ENCODE assay signal across 14 cellular contexts in genomic region chr17:13415877-13416416, GRCh38.
DNase-seq lines count a peak whose midpoint lies in the region; ATAC-seq, FAIRE-seq and TF ChIP-seq lines count a peak whose summit lies in the region.
"Had no signal": no experiment of that assay in that cellular context is flagged by ENCODE, and none has a peak within 500 bp of the region (broad histone marks: within the 10 kb centered on the region; RNA-seq: fewer than 3 reads in every experiment).

No MANE protein-coding gene starts in this region.

- no peak overlapping the region for H3K27ac ChIP-seq in mammary epithelial cell (ENCODE audit: insufficient read depth, low read depth, low read length)
- H3K27ac ChIP-seq in liver (ENCODE audit: low read depth in 1 of 2, low read length in 2 of 2) = peak overlapping the region; percentile 57 to 72
- H3K27ac ChIP-seq: ascending aorta had no signal

- POLR2A ChIA-PET in WTC11 (lab: Charles Lee) = no interaction called here

- DNase-seq in AG20443 (ENCODE audit: low spot score) (peak; percentile 56), NCI-H1105 (lab: John Stamatoyannopoulos, UW) (peak; percentile 64), mammary epithelial cell (peak; percentile 39), GM19239 (ENCODE audit: insufficient read length, low spot score) (no peak), WTC11 (ENCODE audit: low spot score) (no peak)
- no peak for DNase-seq in activated naive CD4-positive, alpha-beta T cell treated with anti-CD3 and anti-CD28 coated beads, Interleukin-2, amount 10 ng/mL, durations not matched to agents 7 days and 5 days
- DNase-seq in effector CD4-positive, alpha-beta T cell = no peak
- DNase-seq: activated CD8-positive, alpha-beta memory T cell treated with anti-CD3 and anti-CD28 coated beads for 24 hours; CD4-positive, CD25-positive, alpha-beta regulatory T cell; NCI-H446; T-helper 1 cell had no signal

- H4K20me1 ChIP-seq in mammary epithelial cell (ENCODE audit: insufficient read depth, low read length) = no peaks in the 10 kb centered on the region

- H3K4me2 ChIP-seq in mammary epithelial cell (ENCODE audit: insufficient read depth, low read depth, low read length) = no peak overlapping the region

- FAIRE-seq in GM19239 (lab: Jason Lieb, UNC) = no peak
- FAIRE-seq: GM12892 had no signal

- WGBS in mammary epithelial cell (ENCODE audit: low coverage, missing lambda C conversion rate) = 20% methylated on average over 8 of the region's 13 CpGs
- WGBS in liver = 21% methylated on average over 13 of the region's 13 CpGs

- H3K4me1 Mint-ChIP-seq in activated naive CD4-positive, alpha-beta T cell treated with anti-CD3 and anti-CD28 coated beads, Interleukin-2, amount 10 ng/mL, durations not matched to agents 7 days and 5 days = no peaks in the 10 kb centered on the region
- no peaks in the 10 kb centered on the region for H3K4me1 Mint-ChIP-seq in WTC11
- H3K4me1 Mint-ChIP-seq: CD4-positive, CD25-positive, alpha-beta regulatory T cell had no signal

- dilution Hi-C loops in mammary epithelial cell (cut with HindIII; ENCODE audit: low sequenced_read_pairs) = no loop called here

- BruUV-seq in mammary epithelial cell (replicated peaks; lab: Mats Ljungman, UMichigan) = no TSS peak

- no peaks in the 10 kb centered on the region for H3K36me3 Mint-ChIP-seq in activated naive CD4-positive, alpha-beta T cell treated with anti-CD3 and anti-CD28 coated beads, Interleukin-2, amount 10 ng/mL, durations not matched to agents 7 days and 5 days
- no peaks in the 10 kb centered on the region for H3K36me3 Mint-ChIP-seq in WTC11
- H3K36me3 Mint-ChIP-seq: CD4-positive, CD25-positive, alpha-beta regulatory T cell had no signal

- H2AFZ ChIP-seq in mammary epithelial cell (ENCODE audit: low read depth, low read length) = no peak overlapping the region

- CTCF ChIA-PET in mammary epithelial cell (lab: Charles Lee; ENCODE audit: low non-redundant PET) = no interaction called here
- CTCF ChIA-PET in activated naive CD4-positive, alpha-beta T cell treated with anti-CD3 and anti-CD28 coated beads, Interleukin-2, amount 10 ng/mL, durations not matched to agents 7 days and 5 days (lab: Charles Lee) = no interaction called here
- CTCF ChIA-PET in WTC11 (lab: Charles Lee) = no interaction called here

- H3K79me2 ChIP-seq in mammary epithelial cell (ENCODE audit: insufficient read depth, low read length) = no peaks in the 10 kb centered on the region

- no peak overlapping the region for H3K4me3 ChIP-seq in mammary epithelial cell (replicated peaks in 1 of 3; ENCODE audit: insufficient read depth in 1 of 3, low read depth in 2 of 3, low read length in 3 of 3)
- H3K4me3 ChIP-seq in liver (ENCODE audit: low read depth in 1 of 3, low read length in 3 of 3) = no peak overlapping the region
- H3K4me3 ChIP-seq: ascending aorta had no signal

- TF ChIP-seq CTCF in mammary epithelial cell (conservative IDR thresholded peaks at IDR 0.05 in 1 of 2, IDR thresholded peaks at IDR 0.05 in 1 of 2; ENCODE audit: extremely low read depth in 1 of 2, insufficient read depth in 1 of 2, low read depth in 1 of 2, low read length in 2 of 2) (peak in 1 of 2 donors; percentile 6), liver (IDR thresholded peaks at IDR 0.05; ENCODE audit: low read depth, low read length, missing input control) (no peak), WTC11 (IDR thresholded peaks at IDR 0.05) (no peak)

- H3K9ac ChIP-seq in mammary epithelial cell (ENCODE audit: insufficient read depth, low read length) = no peak overlapping the region
- H3K9ac ChIP-seq in liver (ENCODE audit: low read depth in 1 of 2, low read length in 2 of 2) = peak overlapping the region in 1 of 2 donors; percentile 49

- H3K9me3 Mint-ChIP-seq in activated naive CD4-positive, alpha-beta T cell treated with anti-CD3 and anti-CD28 coated beads, Interleukin-2, amount 10 ng/mL, durations not matched to agents 7 days and 5 days = no peaks in the 10 kb centered on the region
- H3K9me3 Mint-ChIP-seq in WTC11 = peaks cover 13% of the 10 kb centered on the region

- ATAC-seq in WTC11 = no peak

- intact Hi-C loops in mammary epithelial cell (cut with micrococcal nuclease) = no loop called here

- H3K27me3 ChIP-seq in mammary epithelial cell (ENCODE audit: insufficient read depth, low read length) (no peaks in the 10 kb centered on the region), liver (ENCODE audit: control insufficient read depth in 4 of 4, insufficient read depth in 4 of 4, low read length in 3 of 4) (no peaks in the 10 kb centered on the region)
- H3K27me3 ChIP-seq: ascending aorta had no signal

- H3K9me3 ChIP-seq in mammary epithelial cell (replicated peaks; ENCODE audit: insufficient read depth, low read length) = no peaks in the 10 kb centered on the region
- H3K9me3 ChIP-seq in liver (ENCODE audit: control insufficient read depth in 4 of 4, low read length in 3 of 4) = no peaks in the 10 kb centered on the region
- H3K9me3 ChIP-seq: ascending aorta had no signal

- peaks cover 4% of the 10 kb centered on the region for H3K27me3 Mint-ChIP-seq in activated naive CD4-positive, alpha-beta T cell treated with anti-CD3 and anti-CD28 coated beads, Interleukin-2, amount 10 ng/mL, durations not matched to agents 7 days and 5 days
- H3K27me3 Mint-ChIP-seq in WTC11 (ENCODE audit: low read depth) = no peaks in the 10 kb centered on the region

- no peak overlapping the region for H3K4me3 Mint-ChIP-seq in activated naive CD4-positive, alpha-beta T cell treated with anti-CD3 and anti-CD28 coated beads, Interleukin-2, amount 10 ng/mL, durations not matched to agents 7 days and 5 days
- no peak overlapping the region for H3K4me3 Mint-ChIP-seq in WTC11
- H3K4me3 Mint-ChIP-seq: CD4-positive, CD25-positive, alpha-beta regulatory T cell had no signal

- in situ Hi-C loops in mammary epithelial cell (cut with MboI; ENCODE audit: low sequenced_read_pairs in 2 of 2) = no loop called here

- peak; percentile 48 for TF ChIP-seq RAD21 in liver (IDR thresholded peaks at IDR 0.05)

- no peak overlapping the region for H3K27ac Mint-ChIP-seq in activated naive CD4-positive, alpha-beta T cell treated with anti-CD3 and anti-CD28 coated beads, Interleukin-2, amount 10 ng/mL, durations not matched to agents 7 days and 5 days
- no peak overlapping the region for H3K27ac Mint-ChIP-seq in WTC11
- H3K27ac Mint-ChIP-seq: CD4-positive, CD25-positive, alpha-beta regulatory T cell had no signal

- no peaks in the 10 kb centered on the region for H3K36me3 ChIP-seq in mammary epithelial cell (ENCODE audit: insufficient read depth, low read length)
- H3K36me3 ChIP-seq in liver (ENCODE audit: control insufficient read depth in 4 of 4, insufficient read depth in 3 of 4, low read depth in 1 of 4, low read length in 3 of 4) = no peaks in the 10 kb centered on the region
- H3K36me3 ChIP-seq: ascending aorta had no signal

- peaks cover 18% of the 10 kb centered on the region for H3K4me1 ChIP-seq in mammary epithelial cell (ENCODE audit: insufficient read depth, low read length)
- H3K4me1 ChIP-seq in liver (ENCODE audit: control insufficient read depth in 4 of 4, insufficient read depth in 4 of 4, low read length in 3 of 4) = peaks cover 1 to 13% (median 7%) of the 10 kb centered on the region in 4 donors
- H3K4me1 ChIP-seq: ascending aorta had no signal

TF ChIP-seq in liver, 16 proteins besides CTCF, POLR2A, EP300 and RAD21 (continues in another document):
- TF ChIP-seq EGR1 (IDR thresholded peaks at IDR 0.05; ENCODE audit: low read depth in 2 of 2) (peak; percentile 86 to 93), HNF4A (conservative IDR thresholded peaks at IDR 0.05) (peak; percentile 61 to 71), ZBTB33 (IDR thresholded peaks at IDR 0.05) (peak; percentile 14), JUND (IDR thresholded peaks at IDR 0.05) (peak; percentile 81 to 85), ATF3 (IDR thresholded peaks at IDR 0.05) (peak; percentile 46)

TF ChIP-seq in WTC11, 78 proteins besides CTCF, POLR2A, EP300 and RAD21:
- TF ChIP-seq PRRX2 (CRISPR knock-in tag; IDR thresholded peaks at IDR 0.05) (no peak), SOX15 (CRISPR knock-in tag; IDR thresholded peaks at IDR 0.05) (no peak)
TF ChIP-seq in WTC11: peak in this region for 0.

Comparison
In these comparisons a context has a peak if more than half of its experiments do, and no peak if none do; other contexts are left out.
1. DNase-seq: peak in AG20443 (single experiment), NCI-H1105 (single experiment) and mammary epithelial cell (single experiment); none in GM19239 (single experiment), activated naive CD4-positive, alpha-beta T cell treated with anti-CD3 and anti-CD28 coated beads, Interleukin-2, amount 10 ng/mL, durations not matched to agents 7 days and 5 days (single experiment), effector CD4-positive, alpha-beta T cell (single experiment) and WTC11 (single experiment).